Comparison of ENCODE assay signal across 8 cellular contexts in the genomic region with DNA sequence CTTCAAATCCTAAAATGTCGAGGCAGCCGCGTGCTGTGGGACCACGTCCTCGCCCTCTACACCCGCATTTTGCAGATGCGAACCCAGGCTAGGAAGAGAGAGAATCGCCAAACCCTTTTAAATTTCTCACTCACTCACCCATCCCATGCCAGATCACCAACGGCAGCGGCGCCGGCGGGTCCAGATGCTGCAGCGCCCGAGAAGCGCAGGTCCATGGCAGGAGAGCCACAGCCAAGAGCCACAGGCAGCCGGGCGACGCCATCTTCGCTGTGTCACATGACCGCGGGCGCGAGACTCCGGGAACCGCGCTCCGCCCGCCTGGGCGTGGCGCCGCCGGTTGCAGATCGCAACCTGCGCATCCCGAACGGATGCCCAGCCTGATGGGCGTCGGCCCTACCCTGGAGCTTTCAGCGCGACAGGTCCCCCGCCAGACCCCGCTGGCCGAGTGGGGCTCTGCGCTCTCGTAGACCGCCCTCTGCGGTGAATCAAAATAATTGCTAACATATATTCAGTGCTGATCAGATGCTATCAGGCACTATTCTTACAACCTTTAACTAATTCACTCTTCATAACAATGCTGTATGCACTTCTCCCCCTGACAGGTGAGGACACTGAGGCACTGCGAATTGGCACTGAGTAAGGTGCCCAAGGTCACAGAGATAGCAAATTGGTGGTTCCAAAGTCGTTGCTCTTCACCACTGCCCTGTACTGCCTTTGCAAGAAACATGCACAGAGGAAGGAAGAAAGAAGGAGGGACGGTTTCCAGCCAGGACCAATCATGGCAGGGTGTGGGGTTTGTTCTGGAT.
DNase-seq lines count a peak whose midpoint lies in the region; ATAC-seq and TF ChIP-seq lines count a peak whose summit lies in the region.

A gene (minus strand): TSS at position 276 of the 806 bp plus-strand sequence. CDS start 14 bp downstream, at position 262.

- TF ChIP-seq POLR2A in GM18951 (IDR thresholded peaks at IDR 0.05; ENCODE audit: extremely low read depth, insufficient read depth, insufficient read length): peak; percentile 90

- ATAC-seq in HG03457 (IDR thresholded peaks at IDR 0.05; ENCODE audit: unreplicated experiment): peak; percentile 59

- in situ Hi-C loops in GM18951 (cut with MboI; ENCODE audit: low sequenced_read_pairs, unreplicated experiment): no loop called here

- DNase-seq in AG08395 (ENCODE audit: low spot score) (peak; percentile 78), NCI-H774 (lab: John Stamatoyannopoulos, UW) (peak; percentile 91), medulla oblongata (ENCODE audit: extremely low spot score) (peak; percentile 84)
- peak; percentile 90 for DNase-seq in activated CD8-positive, alpha-beta memory T cell treated with anti-CD3 and anti-CD28 coated beads for 24 hours
- DNase-seq in effector CD8-positive, alpha-beta T cell (lab: John Stamatoyannopoulos, UW): peak; percentile 61
- peak; percentile 54 to 75 (median 56) for DNase-seq in stimulated activated CD4-positive, alpha-beta T cell treated with anti-CD3 and anti-CD28 coated beads, TNF-alpha, amount 100 ng/mL, for 48 hours (ENCODE audit: low read depth in 3 of 3)

Comparison
In these comparisons a context has a peak if more than half of its experiments do, and no peak if none do; other contexts are left out.
1. Peak in every context shown above with its lines: DNase-seq and ATAC-seq.